In genomic region chr2:16645771-16646559, GRCh38 we compare ENCODE assay signal across 2 cellular contexts.
TF ChIP-seq lines count a peak whose summit lies in the region.

No MANE protein-coding gene starts in this region.

TF ChIP-seq in HepG2, 621 proteins besides CTCF, POLR2A, EP300 and RAD21 (continued from another document):
- TF ChIP-seq PRDM10 (CRISPR knock-in tag; IDR thresholded peaks at IDR 0.05; ENCODE audit: low read depth), result no peak
- TF ChIP-seq NFE2L2 (IDR thresholded peaks at IDR 0.05; ENCODE audit: low read length), result peak; percentile 50; the same call in 1 of the 2 replicates
- TF ChIP-seq ZNF678 (CRISPR knock-in tag; IDR thresholded peaks at IDR 0.05), result no peak
- TF ChIP-seq, protein P1, sequence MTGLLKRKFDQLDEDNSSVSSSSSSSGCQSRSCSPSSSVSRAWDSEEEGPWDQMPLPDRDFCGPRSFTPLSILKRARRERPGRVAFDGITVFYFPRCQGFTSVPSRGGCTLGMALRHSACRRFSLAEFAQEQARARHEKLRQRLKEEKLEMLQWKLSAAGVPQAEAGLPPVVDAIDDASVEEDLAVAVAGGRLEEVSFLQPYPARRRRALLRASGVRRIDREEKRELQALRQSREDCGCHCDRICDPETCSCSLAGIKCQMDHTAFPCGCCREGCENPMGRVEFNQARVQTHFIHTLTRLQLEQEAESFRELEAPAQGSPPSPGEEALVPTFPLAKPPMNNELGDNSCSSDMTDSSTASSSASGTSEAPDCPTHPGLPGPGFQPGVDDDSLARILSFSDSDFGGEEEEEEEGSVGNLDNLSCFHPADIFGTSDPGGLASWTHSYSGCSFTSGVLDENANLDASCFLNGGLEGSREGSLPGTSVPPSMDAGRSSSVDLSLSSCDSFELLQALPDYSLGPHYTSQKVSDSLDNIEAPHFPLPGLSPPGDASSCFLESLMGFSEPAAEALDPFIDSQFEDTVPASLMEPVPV (CRISPR knock-in tag; IDR thresholded peaks at IDR 0.05), result no peak

TF ChIP-seq in neural cell, 6 proteins besides CTCF, POLR2A, EP300 and RAD21 (continued from another document):
- TF ChIP-seq, protein P2, sequence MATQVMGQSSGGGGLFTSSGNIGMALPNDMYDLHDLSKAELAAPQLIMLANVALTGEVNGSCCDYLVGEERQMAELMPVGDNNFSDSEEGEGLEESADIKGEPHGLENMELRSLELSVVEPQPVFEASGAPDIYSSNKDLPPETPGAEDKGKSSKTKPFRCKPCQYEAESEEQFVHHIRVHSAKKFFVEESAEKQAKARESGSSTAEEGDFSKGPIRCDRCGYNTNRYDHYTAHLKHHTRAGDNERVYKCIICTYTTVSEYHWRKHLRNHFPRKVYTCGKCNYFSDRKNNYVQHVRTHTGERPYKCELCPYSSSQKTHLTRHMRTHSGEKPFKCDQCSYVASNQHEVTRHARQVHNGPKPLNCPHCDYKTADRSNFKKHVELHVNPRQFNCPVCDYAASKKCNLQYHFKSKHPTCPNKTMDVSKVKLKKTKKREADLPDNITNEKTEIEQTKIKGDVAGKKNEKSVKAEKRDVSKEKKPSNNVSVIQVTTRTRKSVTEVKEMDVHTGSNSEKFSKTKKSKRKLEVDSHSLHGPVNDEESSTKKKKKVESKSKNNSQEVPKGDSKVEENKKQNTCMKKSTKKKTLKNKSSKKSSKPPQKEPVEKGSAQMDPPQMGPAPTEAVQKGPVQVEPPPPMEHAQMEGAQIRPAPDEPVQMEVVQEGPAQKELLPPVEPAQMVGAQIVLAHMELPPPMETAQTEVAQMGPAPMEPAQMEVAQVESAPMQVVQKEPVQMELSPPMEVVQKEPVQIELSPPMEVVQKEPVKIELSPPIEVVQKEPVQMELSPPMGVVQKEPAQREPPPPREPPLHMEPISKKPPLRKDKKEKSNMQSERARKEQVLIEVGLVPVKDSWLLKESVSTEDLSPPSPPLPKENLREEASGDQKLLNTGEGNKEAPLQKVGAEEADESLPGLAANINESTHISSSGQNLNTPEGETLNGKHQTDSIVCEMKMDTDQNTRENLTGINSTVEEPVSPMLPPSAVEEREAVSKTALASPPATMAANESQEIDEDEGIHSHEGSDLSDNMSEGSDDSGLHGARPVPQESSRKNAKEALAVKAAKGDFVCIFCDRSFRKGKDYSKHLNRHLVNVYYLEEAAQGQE (IDR thresholded peaks at IDR 0.05; ENCODE audit: borderline replicate concordance), result no peak
- TF ChIP-seq MXI1 (conservative IDR thresholded peaks at IDR 0.05; ENCODE audit: poor library complexity, severe bottlenecking), result no peak
